In genomic region chr9:2764371-2764770, GRCh38 we compare ENCODE assay signal across 9 cellular contexts. TPM values are rescaled to one million over a fixed set of nuclear protein-coding genes. Genes with fewer than 3 reads are reported as not detected.
DNase-seq lines count a peak whose midpoint lies in the region; ATAC-seq lines count a peak whose summit lies in the region.
"Had no signal": no experiment of that assay in that cellular context is flagged by ENCODE, and none has a peak within 500 bp of the region (broad histone marks: within the 10 kb centered on the region; RNA-seq: fewer than 3 reads in every experiment).

No MANE protein-coding gene starts in this region.

- no peak overlapping the region for H2BK15ac ChIP-seq in mesenchymal stem cell (ENCODE audit: low read depth, poor library complexity, severe bottlenecking)

- H3K36me3 ChIP-seq in mesenchymal stem cell (ENCODE audit: control insufficient read depth in 1 of 2, insufficient read depth in 2 of 2, low read depth in 1 of 2, low read length in 2 of 2), result peaks cover 7 to 27% of the 10 kb centered on the region in 2 experiments

- H3K23ac ChIP-seq in mesenchymal stem cell (ENCODE audit: low read length in 2 of 2), result no peak overlapping the region

- no peak overlapping the region for H3K4ac ChIP-seq in mesenchymal stem cell (ENCODE audit: low read depth in 1 of 2, low read length in 2 of 2)

- H3K27me3 ChIP-seq in mesenchymal stem cell (ENCODE audit: control insufficient read depth in 1 of 2, insufficient read depth in 1 of 2, low read length in 2 of 2), result no peaks in the 10 kb centered on the region

- H3K4me2 ChIP-seq in mesenchymal stem cell (ENCODE audit: low read length, poor library complexity, severe bottlenecking), result no peak overlapping the region

- no peak overlapping the region for H2AFZ ChIP-seq in mesenchymal stem cell (ENCODE audit: low read depth, low read length)

- no peak overlapping the region for H3K9ac ChIP-seq in mesenchymal stem cell (ENCODE audit: low read length)

- H3K4me1 ChIP-seq in mesenchymal stem cell (ENCODE audit: control insufficient read depth, insufficient read depth, low read depth, low read length), result peaks cover 3% of the 10 kb centered on the region

- no peak overlapping the region for H2AK5ac ChIP-seq in mesenchymal stem cell (ENCODE audit: low read length, severe bottlenecking)

- no peaks in the 10 kb centered on the region for H3K9me3 ChIP-seq in mesenchymal stem cell (ENCODE audit: control insufficient read depth, low read length)

- H3K79me1 ChIP-seq in mesenchymal stem cell (replicated peaks; ENCODE audit: low read length, poor library complexity, severe bottlenecking), result peaks cover 8% of the 10 kb centered on the region

- H2BK5ac ChIP-seq in mesenchymal stem cell (ENCODE audit: low read depth, low read length, poor library complexity, severe bottlenecking), result no peak overlapping the region

- DNase-seq in SIG-M5 treated with dmso at 0.1 percent for 504 hours (lab: John Stamatoyannopoulos, UW; ENCODE audit: unreplicated experiment) (peak; percentile 63), mesenchymal stem cell (peak; percentile 27), NCI-H446 treated with DMSO at 0.1 percent for 48 hours (lab: John Stamatoyannopoulos, UW) (no peak), cardiac septum (ENCODE audit: low spot score) (no peak)

- H4K91ac ChIP-seq in mesenchymal stem cell (ENCODE audit: low read length), result no peak overlapping the region

- no peak overlapping the region for H3K14ac ChIP-seq in mesenchymal stem cell (ENCODE audit: low read length in 2 of 2)

- ATAC-seq in GM18858 (IDR thresholded peaks at IDR 0.05; ENCODE audit: unreplicated experiment) (peak; percentile 52), HG02610 (IDR thresholded peaks at IDR 0.05; ENCODE audit: unreplicated experiment) (peak; percentile 87), GM21526 (IDR thresholded peaks at IDR 0.05; ENCODE audit: low FRiP score, unreplicated experiment) (no peak), GM21737 (IDR thresholded peaks at IDR 0.05; ENCODE audit: unreplicated experiment) (no peak)

- no peak overlapping the region for H3K27ac ChIP-seq in mesenchymal stem cell (ENCODE audit: low read length, poor library complexity, severe bottlenecking)

- intact Hi-C loops in cardiac septum (cut with DNase I), result no loop called here

- no peak overlapping the region for H3K4me3 ChIP-seq in mesenchymal stem cell (ENCODE audit: insufficient read depth in 1 of 2, low read depth in 1 of 2, low read length in 2 of 2)

- no peak overlapping the region for H3K18ac ChIP-seq in mesenchymal stem cell (ENCODE audit: low read depth in 1 of 2, low read length in 2 of 2)

- WGBS in mesenchymal stem cell, result 94% methylated on average over 4 of the region's 4 CpGs

- H4K8ac ChIP-seq in mesenchymal stem cell (ENCODE audit: low read length), result no peak overlapping the region

- no peak overlapping the region for H2BK12ac ChIP-seq in mesenchymal stem cell (ENCODE audit: low read length in 2 of 2)

- no peak overlapping the region for H2BK120ac ChIP-seq in mesenchymal stem cell (ENCODE audit: low read depth, low read length)

RNA-seq across cellular contexts. Expression of gene KCNV2, which starts 47.1 kb away (rescaled TPM):
- polyA plus RNA-seq in mesenchymal stem cell (2013, experiment 1 of 2), result not detected
- polyA plus RNA-seq in mesenchymal stem cell (2013, experiment 2 of 2), result not detected
- not detected for total RNA-seq in cardiac septum
- polyA plus RNA-seq: keratinocyte had no signal

Comparison
In these comparisons a context has a peak if more than half of its experiments do, and no peak if none do; other contexts are left out.
1. ATAC-seq: peak in GM18858 (single experiment) and HG02610 (single experiment); none in GM21526 (single experiment) and GM21737 (single experiment).
2. DNase-seq: peak in SIG-M5 treated with dmso at 0.1 percent for 504 hours (single experiment) and mesenchymal stem cell (single experiment); none in NCI-H446 treated with DMSO at 0.1 percent for 48 hours (single experiment) and cardiac septum (single experiment).